In genomic region chr3:174547801-174548200, GRCh38 we compare ENCODE assay signal across 24 cellular contexts.
A peak's percentile ranks its signal among the peaks of the same experiment; 100 is the strongest.
DNase-seq lines count a peak whose midpoint lies in the region; ATAC-seq, FAIRE-seq and TF ChIP-seq lines count a peak whose summit lies in the region.
"Had no signal": no experiment of that assay in that cellular context is flagged by ENCODE, and none has a peak within 500 bp of the region (broad histone marks: within the 10 kb centered on the region; RNA-seq: fewer than 3 reads in every experiment).

No MANE protein-coding gene starts in this region.

- no peaks in the 10 kb centered on the region for H3K4me1 ChIP-seq in kidney (ENCODE audit: control insufficient read depth in 1 of 2, insufficient read depth in 1 of 2, low read depth in 1 of 2, low read length in 2 of 2)

- DNase-seq in AG10803 (ENCODE audit: low read depth) = peak; percentile 49
- DNase-seq in GM03348 (ENCODE audit: low spot score) = peak; percentile 5
- peak; percentile 2 for DNase-seq in inferior parietal cortex (ENCODE audit: extremely low spot score)
- DNase-seq in DMS53 treated with DMSO at 0.1 percent for 48 hours (lab: John Stamatoyannopoulos, UW; ENCODE audit: unreplicated experiment) = no peak
- DNase-seq in NCI-H1436 treated with DMSO at 0.1 percent for 48 hours (lab: John Stamatoyannopoulos, UW) = no peak
- no peak for DNase-seq in kidney
- DNase-seq: DMS53; HCEC 1CT; NCI-H1092 treated with DMSO at 0.1 percent for 48 hours; NCI-H146; NCI-H2029 treated with DMSO at 0.1 percent for 48 hours; NCI-H226; NCI-H510A treated with DMSO at 0.1 percent for 48 hours; NCI-H774; NK-92 treated with Interleukin-12 subunit alpha and Interleukin-12 subunit beta, amount 100 ng/mL, for 24 hours; SIG-M5 had no signal

- no peak overlapping the region for H3K4me3 ChIP-seq in AG10803 (ENCODE audit: low read length)
- no peak overlapping the region for H3K4me3 ChIP-seq in kidney (ENCODE audit: low read length in 2 of 2)
- H3K4me3 ChIP-seq: GM12878, GM23338 had no signal

- H3K9ac ChIP-seq in kidney (ENCODE audit: low read length in 2 of 2) = no peak overlapping the region
- H3K9ac ChIP-seq: KMS-11 had no signal

- H3K9me3 ChIP-seq in kidney (ENCODE audit: control insufficient read depth in 1 of 2, low read length in 2 of 2) = no peaks in the 10 kb centered on the region

- FAIRE-seq in endometrium (lab: Jason Lieb, UNC) (peak; percentile 94), kidney (lab: Jason Lieb, UNC) (no peak)
- FAIRE-seq: GM12878, HTR-8/SVneo had no signal

- intact Hi-C loops in kidney (cut with DNase I) = no loop called here

- no peak for ATAC-seq in HG02970 (IDR thresholded peaks at IDR 0.05; ENCODE audit: low FRiP score, unreplicated experiment)
- ATAC-seq: GM12878, GM23338, Panc1 had no signal

- TF ChIP-seq CTCF in AG10803 (conservative IDR thresholded peaks at IDR 0.05; ENCODE audit: low read length) = no peak
- no peak for TF ChIP-seq CTCF in kidney (IDR thresholded peaks at IDR 0.05; ENCODE audit: borderline replicate concordance, extremely low read depth, insufficient read depth)

- H3K36me3 ChIP-seq in kidney (ENCODE audit: control insufficient read depth in 1 of 2, insufficient read depth in 2 of 2, low read length in 2 of 2) = no peaks in the 10 kb centered on the region

- H3K27ac ChIP-seq in kidney (ENCODE audit: low read depth in 2 of 2, low read length in 2 of 2) = no peak overlapping the region
- H3K27ac ChIP-seq: C4-2B, KMS-11 had no signal

Comparison
In these comparisons a context has a peak if more than half of its experiments do, and no peak if none do; other contexts are left out.
1. DNase-seq: peak in AG10803 (single experiment), GM03348 (single experiment) and inferior parietal cortex (single experiment); none in DMS53 treated with DMSO at 0.1 percent for 48 hours (single experiment), NCI-H1436 treated with DMSO at 0.1 percent for 48 hours (single experiment) and kidney (single experiment).